Comparison of ENCODE assay signal across 14 cellular contexts in the genomic region with DNA sequence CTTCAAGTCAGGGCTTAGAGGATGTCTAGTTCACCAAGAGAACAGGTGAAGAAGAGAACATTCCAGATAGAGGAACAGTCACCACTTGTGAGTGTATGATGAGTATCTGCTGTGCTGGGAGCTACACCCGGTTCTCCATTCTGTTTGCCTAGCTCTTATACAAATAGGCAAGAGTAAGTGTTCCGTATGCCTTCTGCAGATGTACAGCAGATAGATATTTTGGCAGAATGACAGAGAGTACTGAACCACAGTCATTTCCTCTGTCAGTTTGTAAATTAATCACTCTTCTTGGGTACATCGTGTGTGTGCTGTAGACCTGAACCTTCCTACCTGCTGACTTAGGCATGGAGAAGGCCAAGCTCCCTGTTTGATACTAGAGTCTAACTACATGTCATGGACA.
DNase-seq lines count a peak whose midpoint lies in the region; ATAC-seq and TF ChIP-seq lines count a peak whose summit lies in the region.
"Had no signal": no experiment of that assay in that cellular context is flagged by ENCODE, and none has a peak within 500 bp of the region (broad histone marks: within the 10 kb centered on the region; RNA-seq: fewer than 3 reads in every experiment).

No MANE protein-coding gene starts in this region.

- WGBS in heart right ventricle, 2 donors = 77% methylated on average over 3 of the region's 3 CpGs

- H3K4me3 ChIP-seq in heart right ventricle = no peak overlapping the region
- H3K4me3 ChIP-seq: K562, PC-9 had no signal

- H3K36me3 ChIP-seq in heart right ventricle = peaks cover 0 to 95% (median 33%) of the 10 kb centered on the region in 9 donors
- H3K36me3 ChIP-seq: WERI-Rb-1 had no signal

- peaks cover 0 to 4% (median 0%) of the 10 kb centered on the region in 11 donors for H3K9me3 ChIP-seq in heart right ventricle

- intact Hi-C loops in heart right ventricle (cut with DNase I) = no loop called here

- H3K27ac ChIP-seq in heart right ventricle = no peak overlapping the region
- H3K27ac ChIP-seq: PC-9 had no signal

- peaks cover 0 to 16% (median 0%) of the 10 kb centered on the region in 9 donors for H3K4me1 ChIP-seq in heart right ventricle

- no peaks in the 10 kb centered on the region for H3K27me3 ChIP-seq in heart right ventricle

- TF ChIP-seq CTCF in heart right ventricle (IDR thresholded peaks at IDR 0.05) = no peak

- DNase-seq in DMS53 treated with DMSO at 0.1 percent for 48 hours (lab: John Stamatoyannopoulos, UW; ENCODE audit: unreplicated experiment) (peak; percentile 72), SHP77 treated with DMSO at 0.1 percent for 48 hours (lab: John Stamatoyannopoulos, UW) (peak; percentile 73), heart right ventricle (no peak), cortex of kidney (lab: John Stamatoyannopoulos, UW) (no peak)
- no peak for DNase-seq in activated CD4-positive, alpha-beta T cell treated with anti-CD3 and anti-CD28 coated beads for 48 hours
- DNase-seq: activated gamma-delta T cell treated with Interleukin-2 at 50 U/mL for 16 hours, head of caudate nucleus, PC-9, right cardiac atrium, WERI-Rb-1 had no signal

- ATAC-seq in GM19043 (IDR thresholded peaks at IDR 0.05; ENCODE audit: low read depth, unreplicated experiment) (peak; percentile 70), HG03457 (IDR thresholded peaks at IDR 0.05; ENCODE audit: unreplicated experiment) (peak; percentile 74), heart right ventricle (no peak), HG03045 (IDR thresholded peaks at IDR 0.05; ENCODE audit: unreplicated experiment) (no peak)
- ATAC-seq: K562, right cardiac atrium had no signal

Comparison
In these comparisons a context has a peak if more than half of its experiments do, and no peak if none do; other contexts are left out.
1. DNase-seq: peak in DMS53 treated with DMSO at 0.1 percent for 48 hours (single experiment) and SHP77 treated with DMSO at 0.1 percent for 48 hours (single experiment); none in activated CD4-positive, alpha-beta T cell treated with anti-CD3 and anti-CD28 coated beads for 48 hours (single experiment), heart right ventricle (0 of 2) and cortex of kidney (single experiment).
2. ATAC-seq: peak in GM19043 (single experiment) and HG03457 (single experiment); none in heart right ventricle (0 of 8) and HG03045 (single experiment).